ENCODE assay signal across 1 cellular context in genomic region chr3:16723994-16724393, GRCh38.
TF ChIP-seq lines count a peak whose summit lies in the region.

No MANE protein-coding gene starts in this region.

TF ChIP-seq in H1, 55 proteins besides CTCF, POLR2A, EP300 and RAD21 (continued from another document):
- TF ChIP-seq E2F6 (IDR thresholded peaks at IDR 0.05) (no peak), SIRT6 (IDR thresholded peaks at IDR 0.05; ENCODE audit: low read length) (no peak)
